16 cellular contexts compared by ENCODE assay signal in the genomic region with DNA sequence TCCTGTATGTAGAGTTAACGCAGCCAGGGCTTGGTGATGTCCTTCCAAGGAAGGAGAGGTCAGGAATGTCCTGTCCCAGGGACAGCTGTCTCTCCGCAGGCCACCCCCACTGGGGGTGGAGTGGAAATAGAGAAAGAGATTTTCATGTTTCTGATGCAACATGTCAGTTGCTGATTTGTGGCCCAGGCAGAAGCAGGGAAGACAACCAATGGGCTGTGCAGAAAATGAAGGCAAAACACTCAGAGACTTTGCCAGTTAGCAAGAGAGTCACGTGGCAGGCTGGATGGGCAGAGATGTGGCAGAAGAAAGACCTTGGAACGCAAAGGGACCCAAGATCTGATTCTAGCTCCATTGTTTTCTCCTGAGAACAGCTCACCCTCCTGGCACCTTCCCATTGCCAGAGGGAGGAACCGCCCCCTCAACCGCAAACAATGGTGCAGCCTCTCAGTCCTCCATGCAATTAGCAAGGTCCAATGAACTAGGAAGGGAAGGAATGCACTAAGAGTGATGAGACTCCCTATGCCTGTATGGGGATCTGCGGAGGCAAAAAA.
DNase-seq lines count a peak whose midpoint lies in the region; ATAC-seq, FAIRE-seq and TF ChIP-seq lines count a peak whose summit lies in the region.
"Had no signal": no experiment of that assay in that cellular context is flagged by ENCODE, and none has a peak within 500 bp of the region (broad histone marks: within the 10 kb centered on the region; RNA-seq: fewer than 3 reads in every experiment).

No MANE protein-coding gene starts in this region.

- no peak for TF ChIP-seq POLR2A in upper lobe of left lung (IDR thresholded peaks at IDR 0.05)

- H3K4me2 ChIP-seq in MM.1S (ENCODE audit: low read depth, low read length) = no peak overlapping the region

- no peaks in the 10 kb centered on the region for H3K79me2 ChIP-seq in MM.1S (ENCODE audit: low read length)

- peaks cover 49% of the 10 kb centered on the region for H3K4me1 Mint-ChIP-seq in MCF 10A (ENCODE audit: insufficient read depth, unreplicated experiment)
- H3K4me1 Mint-ChIP-seq: IgD-negative memory B cell had no signal

- H3K9ac ChIP-seq in MM.1S (ENCODE audit: low read length) = no peak overlapping the region

- no peak for TF ChIP-seq EP300 in upper lobe of left lung (IDR thresholded peaks at IDR 0.05)

- DNase-seq in NOMO-1 treated with DMSO at 0.1 percent for 48 hours (lab: John Stamatoyannopoulos, UW; ENCODE audit: unreplicated experiment) = peak; percentile 10
- no peak for DNase-seq in NOMO-1 (lab: John Stamatoyannopoulos, UW; ENCODE audit: unreplicated experiment in 2 of 2)
- peak; percentile 97 for DNase-seq in MCF 10A (ENCODE audit: unreplicated experiment)
- peak; percentile 74 for DNase-seq in kidney epithelial cell (ENCODE audit: low read depth)
- peak; percentile 44 for DNase-seq in urothelium cell line (ENCODE audit: low spot score)
- DNase-seq in left colon = no peak
- DNase-seq in MM.1S = no peak
- DNase-seq in upper lobe of left lung = no peak
- DNase-seq: ACHN, DND-41, foreskin melanocyte, NCI-H2081 treated with DMSO at 0.1 percent for 48 hours, SIG-M5, spleen had no signal

- POLR2A ChIA-PET in MCF 10A (lab: Yijun Ruan, JAX) = interaction anchor here (1.0 to 3.8 kb wide), 13 partner anchors 12 to 459 kb away, joined by 3 to 52 read pairs (median 4); a partner anchor contains a TSS

- H3K27me3 Mint-ChIP-seq in MCF 10A (ENCODE audit: insufficient read depth, unreplicated experiment) = no peaks in the 10 kb centered on the region
- H3K27me3 Mint-ChIP-seq: IgD-negative memory B cell had no signal

- no peaks in the 10 kb centered on the region for H3F3A ChIP-seq in MM.1S (ENCODE audit: insufficient read depth, low read length)

- TF ChIP-seq CTCF in MCF 10A (IDR thresholded peaks at IDR 0.05; ENCODE audit: unreplicated experiment) = no peak
- TF ChIP-seq CTCF in kidney epithelial cell (IDR thresholded peaks at IDR 0.05; ENCODE audit: insufficient read depth, low read length, poor library complexity, severe bottlenecking) = no peak
- no peak for TF ChIP-seq CTCF in MM.1S (IDR thresholded peaks at IDR 0.05; ENCODE audit: low read length)
- TF ChIP-seq CTCF in upper lobe of left lung (IDR thresholded peaks at IDR 0.05) = no peak

- FAIRE-seq in urothelium cell line (lab: Jason Lieb, UNC) = peak; percentile 82

- no peak overlapping the region for H3K4me3 ChIP-seq in kidney epithelial cell (ENCODE audit: low read depth, low read length)
- H3K4me3 ChIP-seq in MM.1S (ENCODE audit: low read length) = no peak overlapping the region
- H3K4me3 ChIP-seq in upper lobe of left lung = no peak overlapping the region
- H3K4me3 ChIP-seq: spleen had no signal

- WGBS in upper lobe of left lung, 2 donors = 59 to 72% methylated on average over 7 of the region's 7 CpGs

- no peaks in the 10 kb centered on the region for H3K9me2 ChIP-seq in MM.1S (replicated peaks; ENCODE audit: insufficient read depth, low read length)

- no peaks in the 10 kb centered on the region for H3K4me1 ChIP-seq in MM.1S (ENCODE audit: low read length)
- H3K4me1 ChIP-seq in upper lobe of left lung = peaks cover 9 to 25% (median 17%) of the 10 kb centered on the region in 4 donors

- ATAC-seq in left colon (no peak), upper lobe of left lung (ENCODE audit: low FRiP score in 2 of 2) (no peak)

- H2AFZ ChIP-seq in MM.1S (ENCODE audit: low read length) = no peak overlapping the region

- no peaks in the 10 kb centered on the region for H3K27me3 ChIP-seq in kidney epithelial cell (ENCODE audit: control insufficient read depth, insufficient read depth, low read length)
- no peaks in the 10 kb centered on the region for H3K27me3 ChIP-seq in MM.1S (replicated peaks; ENCODE audit: insufficient read depth, low read length)
- no peaks in the 10 kb centered on the region for H3K27me3 ChIP-seq in upper lobe of left lung
- H3K27me3 ChIP-seq: spleen had no signal

- no peaks in the 10 kb centered on the region for H3K9me3 Mint-ChIP-seq in MCF 10A (ENCODE audit: unreplicated experiment)
- H3K9me3 Mint-ChIP-seq: activated T-helper 2 cell treated with anti-CD3 and anti-CD28 coated beads, Interferon-gamma antibody, Interleukin-2, Interleukin-4, amounts not matched to agents 10 μg/mL and 5 μg/mL and 100 μg/mL, durations not matched to agents 14 hours and 24 hours and 36 hours had no signal

- CTCF ChIA-PET in MCF 10A (lab: Yijun Ruan, JAX) = interaction anchor here (0.6 to 5.3 kb wide), 27 partner anchors 9 to 969 kb away, joined by 3 to 63 read pairs (median 6); no protein-coding TSS in a partner anchor

- intact Hi-C loops in MCF 10A (cut with micrococcal nuclease) = loop anchor here (1.0 to 5.0 kb wide), 3 partner anchors 60 to 510 kb away; no protein-coding TSS in a partner anchor
- intact Hi-C loops in left colon (cut with DNase I, micrococcal nuclease) = loop anchor here in 1 of 2 donors (5.0 to 10.0 kb wide), 3 partner anchors 192 to 460 kb away; no protein-coding TSS in a partner anchor

- peaks cover 6% of the 10 kb centered on the region for H3K36me3 Mint-ChIP-seq in MCF 10A (ENCODE audit: insufficient read depth, unreplicated experiment)
- H3K36me3 Mint-ChIP-seq: IgD-negative memory B cell had no signal

- no peaks in the 10 kb centered on the region for H4K20me1 ChIP-seq in MM.1S (ENCODE audit: insufficient read depth, low read length)

- peak overlapping the region; percentile 32 for H3K4me3 Mint-ChIP-seq in MCF 10A (ENCODE audit: unreplicated experiment)
- H3K4me3 Mint-ChIP-seq: IgD-negative memory B cell had no signal

- H3K36me3 ChIP-seq in kidney epithelial cell (ENCODE audit: control insufficient read depth, insufficient read depth, low read length) = no peaks in the 10 kb centered on the region
- no peaks in the 10 kb centered on the region for H3K36me3 ChIP-seq in MM.1S (replicated peaks; ENCODE audit: insufficient read depth, low read length)
- no peaks in the 10 kb centered on the region for H3K36me3 ChIP-seq in upper lobe of left lung
- H3K36me3 ChIP-seq: spleen had no signal

- H3K27ac ChIP-seq in MM.1S (ENCODE audit: low read length) (no peak overlapping the region), upper lobe of left lung (peak overlapping the region in 1 of 4 donors; percentile 64)
- H3K27ac ChIP-seq: spleen had no signal

- H3K9me3 ChIP-seq in MM.1S (replicated peaks; ENCODE audit: insufficient read depth, low read length) = no peaks in the 10 kb centered on the region
- H3K9me3 ChIP-seq in upper lobe of left lung = no peaks in the 10 kb centered on the region
- H3K9me3 ChIP-seq: spleen had no signal

- peak overlapping the region; percentile 79 for H3K27ac Mint-ChIP-seq in MCF 10A (ENCODE audit: low read depth, unreplicated experiment)
- H3K27ac Mint-ChIP-seq: activated T-helper 2 cell treated with anti-CD3 and anti-CD28 coated beads, Interferon-gamma antibody, Interleukin-2, Interleukin-4, amounts not matched to agents 10 μg/mL and 5 μg/mL and 100 μg/mL, durations not matched to agents 14 hours and 24 hours and 36 hours; IgD-negative memory B cell had no signal

- no TSS peak for BruUV-seq in MCF 10A (replicated peaks; lab: Mats Ljungman, UMichigan)

Comparison
In these comparisons a context has a peak if more than half of its experiments do, and no peak if none do; other contexts are left out.
1. DNase-seq: peak in NOMO-1 treated with DMSO at 0.1 percent for 48 hours (single experiment), MCF 10A (single experiment), kidney epithelial cell (single experiment) and urothelium cell line (single experiment); none in NOMO-1 (0 of 2), left colon (0 of 2), MM.1S (single experiment) and upper lobe of left lung (0 of 2).